In genomic region chr12:66947119-66947518, GRCh38 we compare ENCODE assay signal across 1 cellular context.
TF ChIP-seq lines count a peak whose summit lies in the region.

No MANE protein-coding gene starts in this region.

TF ChIP-seq in GM23338, 12 proteins besides CTCF, POLR2A, EP300 and RAD21 (continued from another document):
- no peak for TF ChIP-seq REST (IDR thresholded peaks at IDR 0.05; ENCODE audit: unreplicated experiment)
- no peak for TF ChIP-seq POLR2AphosphoS5 (IDR thresholded peaks at IDR 0.05; ENCODE audit: low read depth)
